ENCODE assay signal across 8 cellular contexts in genomic region chr1:12314328-12314903, GRCh38.
A peak's percentile ranks its signal among the peaks of the same experiment; 100 is the strongest.
DNase-seq lines count a peak whose midpoint lies in the region; ATAC-seq, FAIRE-seq and TF ChIP-seq lines count a peak whose summit lies in the region.

No MANE protein-coding gene starts in this region.

- no TSS peak for BruUV-seq in Panc1 (replicated peaks; lab: Mats Ljungman, UMichigan)

- CTCF ChIA-PET in activated CD8-positive, alpha-beta memory T cell treated with anti-CD3 and anti-CD28 coated beads, Interleukin-2, amount 10 ng/mL, durations not matched to agents 7 days and 5 days (lab: Charles Lee) = interaction anchor here (0.6 to 8.3 kb wide), 14 partner anchors 14 to 344 kb away, joined by 3 to 60 read pairs (median 3); partner anchors contain the start of gene DHRS3
- CTCF ChIA-PET in Panc1 (lab: Charles Lee) = no interaction called here

- no peak overlapping the region for H3K27ac Mint-ChIP-seq in activated CD8-positive, alpha-beta memory T cell treated with anti-CD3 and anti-CD28 coated beads, Interleukin-2, amount 10 ng/mL, durations not matched to agents 7 days and 5 days
- no peak overlapping the region for H3K27ac Mint-ChIP-seq in stimulated activated naive B cell treated with anti-CD40 and anti-IgM and Interleukin-4, amounts not matched to agents 10 μg/mL and 1 μg/mL and 100 μg/mL, for 72 hours

- peak; percentile 59; the same call in 1 of the 2 replicates for TF ChIP-seq CTCF in Panc1 (IDR thresholded peaks at IDR 0.05)

- no peaks in the 10 kb centered on the region for H3K27me3 Mint-ChIP-seq in activated CD8-positive, alpha-beta memory T cell treated with anti-CD3 and anti-CD28 coated beads, Interleukin-2, amount 10 ng/mL, durations not matched to agents 7 days and 5 days
- H3K27me3 Mint-ChIP-seq in stimulated activated naive B cell treated with anti-CD40 and anti-IgM and Interleukin-4, amounts not matched to agents 10 μg/mL and 1 μg/mL and 100 μg/mL, for 72 hours = no peaks in the 10 kb centered on the region

- H3K27me3 ChIP-seq in Panc1 (ENCODE audit: control insufficient read depth, insufficient read depth, low read length) = no peaks in the 10 kb centered on the region

- in situ Hi-C loops in Panc1 (cut with HindIII; ENCODE audit: low pct_unique_long_range_greater_than_20kb, low sequenced_read_pairs) = no loop called here

- peaks cover 6% of the 10 kb centered on the region for H3K4me1 ChIP-seq in Panc1 (ENCODE audit: control insufficient read depth, insufficient read depth, low read length)

- ATAC-seq in activated CD8-positive, alpha-beta memory T cell treated with anti-CD3 and anti-CD28 coated beads, Interleukin-2, amount 10 ng/mL, durations not matched to agents 7 days and 5 days = peak; percentile 49
- ATAC-seq in Panc1 = peak; percentile 78; the same call in 1 of the 2 replicates
- peak; percentile 60 to 72 for ATAC-seq in stimulated activated naive B cell treated with anti-CD40 and anti-IgM and Interleukin-4, amounts not matched to agents 10 μg/mL and 1 μg/mL and 100 μg/mL, for 72 hours (replicated peaks)
- no peak for ATAC-seq in GM21619 (IDR thresholded peaks at IDR 0.05; ENCODE audit: unreplicated experiment)
- ATAC-seq in HG02588 (IDR thresholded peaks at IDR 0.05; ENCODE audit: unreplicated experiment) = no peak

- POLR2A ChIA-PET in Panc1 (lab: Charles Lee) = no interaction called here

- H3K27ac ChIP-seq in Panc1 (ENCODE audit: low read length) = peak overlapping the region; percentile 72

- H3K4me1 Mint-ChIP-seq in activated CD8-positive, alpha-beta memory T cell treated with anti-CD3 and anti-CD28 coated beads, Interleukin-2, amount 10 ng/mL, durations not matched to agents 7 days and 5 days = no peaks in the 10 kb centered on the region
- peaks cover 0 to 12% of the 10 kb centered on the region in 2 donors for H3K4me1 Mint-ChIP-seq in stimulated activated naive B cell treated with anti-CD40 and anti-IgM and Interleukin-4, amounts not matched to agents 10 μg/mL and 1 μg/mL and 100 μg/mL, for 72 hours

- peaks cover 19% of the 10 kb centered on the region for H3K36me3 Mint-ChIP-seq in activated CD8-positive, alpha-beta memory T cell treated with anti-CD3 and anti-CD28 coated beads, Interleukin-2, amount 10 ng/mL, durations not matched to agents 7 days and 5 days
- H3K36me3 Mint-ChIP-seq in stimulated activated naive B cell treated with anti-CD40 and anti-IgM and Interleukin-4, amounts not matched to agents 10 μg/mL and 1 μg/mL and 100 μg/mL, for 72 hours = peaks cover 27 to 46% of the 10 kb centered on the region in 2 donors

- no peaks in the 10 kb centered on the region for H3K9me3 ChIP-seq in Panc1 (ENCODE audit: control insufficient read depth, insufficient read depth, low read depth, low read length)

- H3K4me3 ChIP-seq in Panc1 (ENCODE audit: low read depth in 2 of 2, low read length in 2 of 2) = no peak overlapping the region

- H3K36me3 ChIP-seq in Panc1 (ENCODE audit: control insufficient read depth, insufficient read depth, low read length) = peaks cover 7% of the 10 kb centered on the region

- intact Hi-C loops in Panc1 (cut with micrococcal nuclease; ENCODE audit: unreplicated experiment) = loop anchor here (2.0 kb wide), 1 partner anchor 344 kb away; no protein-coding TSS in a partner anchor

- no peak overlapping the region for H3K4me3 Mint-ChIP-seq in activated CD8-positive, alpha-beta memory T cell treated with anti-CD3 and anti-CD28 coated beads, Interleukin-2, amount 10 ng/mL, durations not matched to agents 7 days and 5 days
- H3K4me3 Mint-ChIP-seq in stimulated activated naive B cell treated with anti-CD40 and anti-IgM and Interleukin-4, amounts not matched to agents 10 μg/mL and 1 μg/mL and 100 μg/mL, for 72 hours = no peak overlapping the region

- FAIRE-seq in frontal cortex (lab: Jason Lieb, UNC) = no peak

- no peaks in the 10 kb centered on the region for H3K9me3 Mint-ChIP-seq in activated CD8-positive, alpha-beta memory T cell treated with anti-CD3 and anti-CD28 coated beads, Interleukin-2, amount 10 ng/mL, durations not matched to agents 7 days and 5 days (ENCODE audit: low read depth)
- H3K9me3 Mint-ChIP-seq in stimulated activated naive B cell treated with anti-CD40 and anti-IgM and Interleukin-4, amounts not matched to agents 10 μg/mL and 1 μg/mL and 100 μg/mL, for 72 hours = no peaks in the 10 kb centered on the region

- no peak for DNase-seq in activated CD8-positive, alpha-beta memory T cell treated with anti-CD3 and anti-CD28 coated beads, Interleukin-2, amount 10 ng/mL, durations not matched to agents 7 days and 5 days
- DNase-seq in activated CD8-positive, alpha-beta memory T cell treated with anti-CD3 and anti-CD28 coated beads, Interleukin-2, amount 50 U/mL, for 48 hours = no peak
- DNase-seq in Panc1 (ENCODE audit: low read depth, low spot score) (no peak), frontal cortex (ENCODE audit: low spot score in 2 of 2) (peak; percentile 13 to 20)
- DNase-seq in stimulated activated naive B cell treated with anti-CD40 and anti-IgM and Interleukin-4, amounts not matched to agents 10 μg/mL and 1 μg/mL and 100 μg/mL, for 72 hours = no peak
- DNase-seq in activated CD4-positive, alpha-beta T cell treated with anti-CD3 and anti-CD28 coated beads for 4 hours = no peak

Comparison
In these comparisons a context has a peak if more than half of its experiments do, and no peak if none do; other contexts are left out.
1. ATAC-seq: peak in activated CD8-positive, alpha-beta memory T cell treated with anti-CD3 and anti-CD28 coated beads, Interleukin-2, amount 10 ng/mL, durations not matched to agents 7 days and 5 days (single experiment), Panc1 (single experiment) and stimulated activated naive B cell treated with anti-CD40 and anti-IgM and Interleukin-4, amounts not matched to agents 10 μg/mL and 1 μg/mL and 100 μg/mL, for 72 hours (2 of 2); none in GM21619 (single experiment) and HG02588 (single experiment).
2. DNase-seq: peak in frontal cortex (2 of 2); none in activated CD8-positive, alpha-beta memory T cell treated with anti-CD3 and anti-CD28 coated beads, Interleukin-2, amount 10 ng/mL, durations not matched to agents 7 days and 5 days (single experiment), activated CD8-positive, alpha-beta memory T cell treated with anti-CD3 and anti-CD28 coated beads, Interleukin-2, amount 50 U/mL, for 48 hours (single experiment), Panc1 (single experiment), stimulated activated naive B cell treated with anti-CD40 and anti-IgM and Interleukin-4, amounts not matched to agents 10 μg/mL and 1 μg/mL and 100 μg/mL, for 72 hours (single experiment) and activated CD4-positive, alpha-beta T cell treated with anti-CD3 and anti-CD28 coated beads for 4 hours (0 of 2).